ENCODE assay signal across 19 cellular contexts in the genomic region with DNA sequence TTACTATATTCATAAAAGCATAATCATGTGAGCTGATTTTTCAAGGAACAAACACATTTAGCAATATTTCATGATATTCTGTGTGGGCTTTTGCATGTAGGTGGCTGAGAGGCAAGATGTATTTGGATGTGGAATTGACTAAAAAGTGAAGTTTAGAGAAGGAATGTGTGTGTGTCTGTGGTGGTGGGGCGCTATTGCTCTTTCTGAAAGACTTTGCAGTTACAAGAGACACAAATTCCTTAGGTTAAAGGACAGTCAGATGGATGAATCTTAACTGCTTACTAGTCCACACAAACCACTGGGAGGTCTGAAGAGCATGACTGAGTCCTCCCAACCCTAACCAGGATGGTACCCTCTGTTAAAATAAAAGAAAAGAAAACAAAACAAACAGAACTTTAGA.
"Had no signal": no experiment of that assay in that cellular context is flagged by ENCODE, and none has a peak within 500 bp of the region (broad histone marks: within the 10 kb centered on the region; RNA-seq: fewer than 3 reads in every experiment).

No MANE protein-coding gene starts in this region.

- H3K4me3 ChIP-seq: adrenal gland, cardiac muscle cell, hepatocyte, tibial nerve, uterus had no signal

- H3K27ac ChIP-seq: adrenal gland, cardiac muscle cell, hepatocyte, tibial nerve, uterus had no signal

- H3K27me3 ChIP-seq: adrenal gland, cardiac muscle cell, hepatocyte, tibial nerve, uterus had no signal

- DNase-seq: activated CD4-positive, alpha-beta T cell treated with anti-CD3 and anti-CD28 coated beads for 1 hour; activated CD4-positive, alpha-beta T cell treated with anti-CD3 and anti-CD28 coated beads, Interleukin-2, amount 50 U/mL, for 48 hours; activated CD8-positive, alpha-beta memory T cell treated with anti-CD3 and anti-CD28 coated beads, Interleukin-2, amount 10 ng/mL, durations not matched to agents 7 days and 5 days; activated T-cell treated with anti-CD3 and anti-CD28 coated beads, Interleukin-2, amount 50 U/mL, for 1 hour; adrenal gland; kidney glomerular epithelial cell; mesenchymal stem cell; occipital lobe; right cardiac atrium; small intestine; stimulated activated CD4-positive, alpha-beta T cell treated with anti-CD3 and anti-CD28 coated beads, Interleukin-4, amount 100 ng/mL, for 4 hours; stimulated activated CD8-positive, alpha-beta memory T cell treated with anti-CD3 and anti-CD28 coated beads, Interleukin-4, amount 100 ng/mL, for 48 hours; stimulated activated naive CD4-positive, alpha-beta T cell treated with Interleukin-2 at 50 U/mL for 16 hours; substantia nigra; uterus had no signal

- H3K36me3 ChIP-seq: adrenal gland, cardiac muscle cell, tibial nerve, uterus had no signal

- ATAC-seq: activated CD8-positive, alpha-beta memory T cell treated with anti-CD3 and anti-CD28 coated beads, Interleukin-2, amount 10 ng/mL, durations not matched to agents 7 days and 5 days; natural killer cell treated with Interleukin-12 subunit alpha and Interleukin-12 subunit beta and Interleukin-15 and Interleukin-18, amount 100 ng/mL, for 72 hours; right cardiac atrium had no signal

- H3K9me3 ChIP-seq: adrenal gland, uterus had no signal

- H3K4me1 ChIP-seq: adrenal gland, tibial nerve, uterus had no signal
